Comparison of ENCODE assay signal across 28 cellular contexts in genomic region chr1:220299337-220299736, GRCh38.
"Had no signal": no experiment of that assay in that cellular context is flagged by ENCODE, and none has a peak within 500 bp of the region (broad histone marks: within the 10 kb centered on the region; RNA-seq: fewer than 3 reads in every experiment).

No MANE protein-coding gene starts in this region.

- ATAC-seq: esophagus mucosa, left colon, left ventricle myocardium superior, lower lobe of right lung, natural killer cell, right lobe of liver had no signal

- H3K79me2 ChIP-seq: parathyroid adenoma had no signal

- H3K4me1 ChIP-seq: right lobe of liver had no signal

- DNase-seq: cerebellar nuclear complex; effector CD8-positive, alpha-beta T cell; endodermal cell; foreskin fibroblast; glutamatergic neuron; immature natural killer cell; islet precursor cell; kidney glomerular epithelial cell; left colon; left ventricle myocardium superior; lower lobe of right lung; natural killer cell; right lobe of liver; small intestine; stimulated activated CD4-positive, alpha-beta T cell treated with anti-CD3 and anti-CD28 coated beads, Interleukin-12 subunit alpha, Interleukin-12 subunit beta, amount 100 ng/mL, for 4 hours; stimulated activated CD4-positive, alpha-beta T cell treated with anti-CD3 and anti-CD28 coated beads, Interleukin-1b, Interleukin-23, amount 100 ng/mL, for 48 hours; stimulated activated CD4-positive, alpha-beta T cell treated with anti-CD3 and anti-CD28 coated beads, Interleukin-4, amount 100 ng/mL, for 1 hour; stimulated activated CD8-positive, alpha-beta memory T cell treated with anti-CD3 and anti-CD28 coated beads, Interleukin-4, amount 100 ng/mL, for 48 hours; stimulated activated naive CD4-positive, alpha-beta T cell; stomach; upper lobe of left lung had no signal

- H3K27ac Mint-ChIP-seq: endodermal cell, immature natural killer cell, natural killer cell, progenitor cell of endocrine pancreas had no signal

- H3K9me3 ChIP-seq: lower lobe of right lung, neutrophil, right lobe of liver, stomach, thyroid gland, upper lobe of left lung had no signal

- H3K4me3 Mint-ChIP-seq: endodermal cell, immature natural killer cell, natural killer cell had no signal

- H3K27ac ChIP-seq: neutrophil, parathyroid adenoma, stomach had no signal

- H3K9ac ChIP-seq: parathyroid adenoma had no signal

- H3K9me3 Mint-ChIP-seq: endodermal cell, natural killer cell had no signal

- H2AFZ ChIP-seq: parathyroid adenoma had no signal

- H3K4me3 ChIP-seq: lower lobe of right lung, right lobe of liver, stomach, thyroid gland, upper lobe of left lung had no signal

- H3K36me3 Mint-ChIP-seq: immature natural killer cell, natural killer cell had no signal

- H3K36me3 ChIP-seq: lower lobe of right lung, neutrophil, right lobe of liver, stomach, thyroid gland, upper lobe of left lung had no signal

- FAIRE-seq: colon, small intestine, urothelium cell line had no signal

- H3K27me3 ChIP-seq: right lobe of liver, thyroid gland, upper lobe of left lung had no signal

- H3K4me1 Mint-ChIP-seq: immature natural killer cell, natural killer cell had no signal
